In the genomic region with DNA sequence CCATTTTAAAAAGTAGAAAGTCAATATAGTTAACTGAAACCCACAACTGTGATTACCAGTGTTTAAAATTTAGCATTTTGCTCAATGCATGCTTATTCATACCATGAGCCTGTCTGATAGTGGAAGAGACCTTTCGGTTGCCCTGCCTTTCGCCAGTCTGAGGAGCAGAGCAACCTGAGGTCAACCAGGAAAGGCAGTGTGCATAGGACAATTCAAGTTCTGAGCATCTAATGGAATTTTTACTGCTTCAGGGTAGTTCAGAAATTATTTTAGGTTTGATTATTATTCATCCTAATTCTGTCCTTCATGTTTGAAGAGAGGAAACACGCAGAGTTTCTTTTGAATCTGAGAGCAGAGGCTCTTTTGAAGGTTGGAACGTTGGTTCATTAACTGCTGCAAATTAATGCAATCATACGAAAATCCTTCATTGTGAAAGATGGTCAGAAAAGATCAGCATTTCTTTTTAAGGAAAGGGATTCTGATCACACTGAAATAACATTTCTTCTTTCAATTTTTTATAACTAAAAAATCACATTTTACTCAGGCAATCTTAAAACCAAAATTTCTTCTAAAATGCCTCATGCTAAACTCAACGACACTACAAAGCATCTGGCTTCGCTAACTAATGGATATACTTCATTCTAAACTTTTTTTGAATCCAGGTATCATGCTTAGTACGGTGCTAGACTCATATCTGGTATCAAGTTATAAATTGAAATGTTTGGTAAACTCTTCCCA, we compare ENCODE assay signal across 9 cellular contexts.
DNase-seq lines count a peak whose midpoint lies in the region; ATAC-seq, FAIRE-seq and TF ChIP-seq lines count a peak whose summit lies in the region.
"Had no signal": no experiment of that assay in that cellular context is flagged by ENCODE, and none has a peak within 500 bp of the region (broad histone marks: within the 10 kb centered on the region; RNA-seq: fewer than 3 reads in every experiment).

No MANE protein-coding gene starts in this region.

- no peak overlapping the region for H3K4me3 Mint-ChIP-seq in MCF 10A (ENCODE audit: unreplicated experiment)
- H3K4me3 Mint-ChIP-seq in neural crest cell: peak overlapping the region; percentile 41

- peaks cover 19% of the 10 kb centered on the region for H3K4me1 Mint-ChIP-seq in MCF 10A (ENCODE audit: insufficient read depth, unreplicated experiment)
- H3K4me1 Mint-ChIP-seq in neural crest cell: peaks cover 59% of the 10 kb centered on the region

- ATAC-seq in A549: no peak
- no peak for ATAC-seq in HG03439 (IDR thresholded peaks at IDR 0.05; ENCODE audit: unreplicated experiment)
- ATAC-seq in GM19452 (IDR thresholded peaks at IDR 0.05; ENCODE audit: unreplicated experiment): no peak

- peak overlapping the region; percentile 65 for H3K4me2 ChIP-seq in A549
- H3K4me2 ChIP-seq: KMS-11 had no signal

- BruUV-seq in MCF 10A (replicated peaks; lab: Mats Ljungman, UMichigan): no TSS peak

- H3K27ac ChIP-seq in A549 (peak overlapping the region in 1 of 2 experiments; percentile 76; a peak in 2 of 6 replicates), KOPT-K1 (ENCODE audit: low read depth, low read length, poor library complexity, severe bottlenecking) (peak overlapping the region; percentile 87)
- H3K27ac ChIP-seq: KMS-11 had no signal

- TF ChIP-seq RAD21 in A549 (conservative IDR thresholded peaks at IDR 0.05 in 1 of 2, IDR thresholded peaks at IDR 0.05 in 1 of 2): no peak

- H3K36me3 ChIP-seq in KOPT-K1 (ENCODE audit: insufficient read depth, low read length): no peaks in the 10 kb centered on the region

- no peak for TF ChIP-seq CTCF in A549 (IDR thresholded peaks at IDR 0.05)
- TF ChIP-seq CTCF in MCF 10A (IDR thresholded peaks at IDR 0.05; ENCODE audit: unreplicated experiment): no peak
- TF ChIP-seq CTCF in neural crest cell (conservative IDR thresholded peaks at IDR 0.05): no peak

- CTCF ChIA-PET in A549 (lab: Yijun Ruan, JAX): no interaction called here
- CTCF ChIA-PET in MCF 10A (lab: Yijun Ruan, JAX): no interaction called here

- intact Hi-C loops in MCF 10A (cut with micrococcal nuclease): loop anchor here (1.0 to 10.0 kb wide), 3 partner anchors 33 to 184 kb away; no protein-coding TSS in a partner anchor

- H3K27ac Mint-ChIP-seq in MCF 10A (ENCODE audit: low read depth, unreplicated experiment) (peak overlapping the region; percentile 39), neural crest cell (ENCODE audit: unreplicated experiment) (peak overlapping the region; percentile 81)

- no peaks in the 10 kb centered on the region for H3K27me3 Mint-ChIP-seq in MCF 10A (ENCODE audit: insufficient read depth, unreplicated experiment)
- H3K27me3 Mint-ChIP-seq in neural crest cell (ENCODE audit: low read depth): no peaks in the 10 kb centered on the region

- H3K4me3 ChIP-seq in A549: no peak overlapping the region

- WGBS in A549 (ENCODE audit: missing lambda C conversion rate): 78% methylated on average over 8 of the region's 8 CpGs

- TF ChIP-seq EP300 in A549 (IDR thresholded peaks at IDR 0.05): no peak

- peaks cover 9% of the 10 kb centered on the region; the same call in 2 of the 3 replicates for H3K4me1 ChIP-seq in A549

- no peak for TF ChIP-seq POLR2A in A549 (IDR thresholded peaks at IDR 0.05; ENCODE audit: low read length)

- DNase-seq in A549 (ENCODE audit: low read depth in 1 of 2, low spot score in 1 of 2) (no peak), MCF 10A (ENCODE audit: unreplicated experiment) (no peak), neural crest cell (ENCODE audit: low read depth, low spot score) (no peak), mucosa of gallbladder (ENCODE audit: low spot score) (no peak), mesenteric fat pad (ENCODE audit: low spot score) (no peak)

- H3K36me3 Mint-ChIP-seq in MCF 10A (ENCODE audit: insufficient read depth, unreplicated experiment): no peaks in the 10 kb centered on the region
- no peaks in the 10 kb centered on the region for H3K36me3 Mint-ChIP-seq in neural crest cell (ENCODE audit: low read depth)

- H3K9me3 Mint-ChIP-seq in MCF 10A (ENCODE audit: unreplicated experiment): no peaks in the 10 kb centered on the region
- no peaks in the 10 kb centered on the region for H3K9me3 Mint-ChIP-seq in neural crest cell

- POLR2A ChIA-PET in A549 (lab: Yijun Ruan, JAX) (no interaction called here), MCF 10A (lab: Yijun Ruan, JAX) (no interaction called here)

- no peak for FAIRE-seq in A549 (lab: Jason Lieb, UNC)

- H3K9me3 ChIP-seq in A549 (no peaks in the 10 kb centered on the region), KOPT-K1 (ENCODE audit: insufficient read depth, low read length, poor library complexity, severe bottlenecking) (no peaks in the 10 kb centered on the region)

TF ChIP-seq in A549, 52 proteins besides CTCF, POLR2A, EP300 and RAD21:
- TF ChIP-seq FOXS1 (CRISPR knock-in tag; IDR thresholded peaks at IDR 0.05): no peak
- TF ChIP-seq, protein P1, sequence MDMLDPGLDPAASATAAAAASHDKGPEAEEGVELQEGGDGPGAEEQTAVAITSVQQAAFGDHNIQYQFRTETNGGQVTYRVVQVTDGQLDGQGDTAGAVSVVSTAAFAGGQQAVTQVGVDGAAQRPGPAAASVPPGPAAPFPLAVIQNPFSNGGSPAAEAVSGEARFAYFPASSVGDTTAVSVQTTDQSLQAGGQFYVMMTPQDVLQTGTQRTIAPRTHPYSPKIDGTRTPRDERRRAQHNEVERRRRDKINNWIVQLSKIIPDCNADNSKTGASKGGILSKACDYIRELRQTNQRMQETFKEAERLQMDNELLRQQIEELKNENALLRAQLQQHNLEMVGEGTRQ (IDR thresholded peaks at IDR 0.05): no peak
- no peak for TF ChIP-seq RFX5 (IDR thresholded peaks at IDR 0.05)
- no peak for TF ChIP-seq SREBF2 (IDR thresholded peaks at IDR 0.05)
- no peak for TF ChIP-seq MAFK (IDR thresholded peaks at IDR 0.05; ENCODE audit: partially characterized antibody)
- TF ChIP-seq CEBPB (IDR thresholded peaks at IDR 0.05): no peak
- TF ChIP-seq HOXB5 (CRISPR knock-in tag; IDR thresholded peaks at IDR 0.05): no peak
TF ChIP-seq in A549: peak in this region for 0.
